21 cellular contexts compared by ENCODE assay signal in the genomic region with DNA sequence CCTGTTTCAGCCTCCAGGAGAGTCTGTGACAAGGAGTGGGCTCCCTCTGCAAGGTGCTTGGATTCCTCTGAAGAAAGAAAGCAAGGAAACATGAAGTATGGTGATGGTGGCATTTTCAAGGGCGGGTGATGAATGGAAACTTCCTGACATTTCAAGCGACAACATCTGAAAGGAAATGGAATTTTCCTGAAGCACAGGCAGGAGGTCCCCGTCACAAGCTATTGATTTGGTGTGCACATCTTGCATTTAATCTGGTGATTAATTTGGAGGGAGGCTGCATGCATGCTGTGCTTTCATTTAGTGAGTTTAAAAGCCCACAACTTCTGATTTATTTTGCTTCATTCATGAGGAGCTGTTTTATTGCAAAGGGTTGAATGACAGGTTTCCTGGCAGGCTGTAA.
DNase-seq lines count a peak whose midpoint lies in the region; ATAC-seq and TF ChIP-seq lines count a peak whose summit lies in the region.
"Had no signal": no experiment of that assay in that cellular context is flagged by ENCODE, and none has a peak within 500 bp of the region (broad histone marks: within the 10 kb centered on the region; RNA-seq: fewer than 3 reads in every experiment).

No MANE protein-coding gene starts in this region.

- H3K9me3 Mint-ChIP-seq in activated naive CD8-positive, alpha-beta T cell treated with anti-CD3 and anti-CD28 coated beads, Interleukin-2, amount 50 U/mL, for 24 hours, result no peaks in the 10 kb centered on the region
- no peaks in the 10 kb centered on the region for H3K9me3 Mint-ChIP-seq in activated naive CD8-positive, alpha-beta T cell treated with anti-CD3 and anti-CD28 coated beads for 36 hours
- peaks cover 3% of the 10 kb centered on the region for H3K9me3 Mint-ChIP-seq in nephron
- H3K9me3 Mint-ChIP-seq: CD8-positive, alpha-beta T cell had no signal

- H3K36me3 ChIP-seq in esophagus muscularis mucosa, result no peaks in the 10 kb centered on the region
- H3K36me3 ChIP-seq: BE2C had no signal

- peaks cover 0 to 6% (median 3%) of the 10 kb centered on the region in 4 donors for H3K4me1 ChIP-seq in esophagus muscularis mucosa
- H3K4me1 ChIP-seq: BE2C had no signal

- H3K4me3 Mint-ChIP-seq in activated naive CD8-positive, alpha-beta T cell treated with anti-CD3 and anti-CD28 coated beads, Interleukin-2, amount 50 U/mL, for 24 hours, result no peak overlapping the region
- no peak overlapping the region for H3K4me3 Mint-ChIP-seq in activated naive CD8-positive, alpha-beta T cell treated with anti-CD3 and anti-CD28 coated beads for 36 hours
- H3K4me3 Mint-ChIP-seq in nephron, result no peak overlapping the region
- H3K4me3 Mint-ChIP-seq: CD8-positive, alpha-beta T cell had no signal

- peaks cover 11% of the 10 kb centered on the region for H3K4me1 Mint-ChIP-seq in activated naive CD8-positive, alpha-beta T cell treated with anti-CD3 and anti-CD28 coated beads, Interleukin-2, amount 50 U/mL, for 24 hours
- H3K4me1 Mint-ChIP-seq in activated naive CD8-positive, alpha-beta T cell treated with anti-CD3 and anti-CD28 coated beads for 36 hours, result peaks cover 9% of the 10 kb centered on the region
- H3K4me1 Mint-ChIP-seq in nephron, result peaks cover 6% of the 10 kb centered on the region

- no peak overlapping the region for H3K27ac ChIP-seq in esophagus muscularis mucosa (replicated peaks in 1 of 4)
- no peak overlapping the region for H3K27ac ChIP-seq in coronary artery
- H3K27ac ChIP-seq: 22Rv1 had no signal

- no peak for DNase-seq in activated naive CD8-positive, alpha-beta T cell treated with anti-CD3 and anti-CD28 coated beads, Interleukin-2, amount 50 U/mL, for 24 hours
- no peak for DNase-seq in activated naive CD8-positive, alpha-beta T cell treated with anti-CD3 and anti-CD28 coated beads for 36 hours
- DNase-seq in esophagus muscularis mucosa (ENCODE audit: extremely low spot score) (peak; percentile 74), coronary artery (ENCODE audit: low spot score) (no peak), SW480 (ENCODE audit: low spot score) (no peak), cerebellum (ENCODE audit: low spot score) (no peak)
- DNase-seq: BE2C; CD8-positive, alpha-beta T cell; DMS79 treated with DMSO at 0.1 percent for 48 hours; MV-4-11; NCI-H1417; NCI-H187 treated with DMSO at 0.1 percent for 48 hours; NCI-H2171; NCI-H446; NK-92 treated with Interleukin-12 subunit alpha and Interleukin-12 subunit beta, amount 100 ng/mL, for 24 hours; SHP77 treated with DMSO at 0.1 percent for 48 hours had no signal

- no peak overlapping the region for H3K4me3 ChIP-seq in esophagus muscularis mucosa
- H3K4me3 ChIP-seq in coronary artery, result no peak overlapping the region
- H3K4me3 ChIP-seq: K562 had no signal

- H3K36me3 Mint-ChIP-seq in activated naive CD8-positive, alpha-beta T cell treated with anti-CD3 and anti-CD28 coated beads, Interleukin-2, amount 50 U/mL, for 24 hours (ENCODE audit: low read depth), result no peaks in the 10 kb centered on the region
- H3K36me3 Mint-ChIP-seq in activated naive CD8-positive, alpha-beta T cell treated with anti-CD3 and anti-CD28 coated beads for 36 hours, result no peaks in the 10 kb centered on the region
- no peaks in the 10 kb centered on the region for H3K36me3 Mint-ChIP-seq in nephron (ENCODE audit: low read depth)
- H3K36me3 Mint-ChIP-seq: CD8-positive, alpha-beta T cell had no signal

- 68% methylated on average over 3 of the region's 3 CpGs for WGBS in esophagus muscularis mucosa

- intact Hi-C loops in esophagus muscularis mucosa (cut with DNase I), result no loop called here

- no peak for ATAC-seq in activated naive CD8-positive, alpha-beta T cell treated with anti-CD3 and anti-CD28 coated beads, Interleukin-2, amount 50 U/mL, for 24 hours
- no peak for ATAC-seq in GM21737 (IDR thresholded peaks at IDR 0.05; ENCODE audit: unreplicated experiment)
- ATAC-seq: CD8-positive, alpha-beta T cell; HCT116; K562 had no signal

- TF ChIP-seq CTCF in esophagus muscularis mucosa (IDR thresholded peaks at IDR 0.05), result no peak
- TF ChIP-seq CTCF in nephron (IDR thresholded peaks at IDR 0.05; ENCODE audit: unreplicated experiment in 3 of 3), result no peak
- TF ChIP-seq CTCF in coronary artery (IDR thresholded peaks at IDR 0.05), result no peak

- TF ChIP-seq POLR2A in esophagus muscularis mucosa (IDR thresholded peaks at IDR 0.05; ENCODE audit: low read depth), result no peak

- H3K27me3 ChIP-seq in esophagus muscularis mucosa, result no peaks in the 10 kb centered on the region
- H3K27me3 ChIP-seq: BE2C had no signal

- TF ChIP-seq EP300 in esophagus muscularis mucosa (IDR thresholded peaks at IDR 0.05), result no peak

- peaks cover 3% of the 10 kb centered on the region for H3K27me3 Mint-ChIP-seq in activated naive CD8-positive, alpha-beta T cell treated with anti-CD3 and anti-CD28 coated beads, Interleukin-2, amount 50 U/mL, for 24 hours
- peaks cover 6% of the 10 kb centered on the region for H3K27me3 Mint-ChIP-seq in activated naive CD8-positive, alpha-beta T cell treated with anti-CD3 and anti-CD28 coated beads for 36 hours
- no peaks in the 10 kb centered on the region for H3K27me3 Mint-ChIP-seq in nephron (ENCODE audit: low read depth)

- H3K27ac Mint-ChIP-seq in activated naive CD8-positive, alpha-beta T cell treated with anti-CD3 and anti-CD28 coated beads, Interleukin-2, amount 50 U/mL, for 24 hours, result peak overlapping the region; percentile 11
- H3K27ac Mint-ChIP-seq in activated naive CD8-positive, alpha-beta T cell treated with anti-CD3 and anti-CD28 coated beads for 36 hours, result no peak overlapping the region
- peak overlapping the region; percentile 53 to 76 (median 69) for H3K27ac Mint-ChIP-seq in nephron
- H3K27ac Mint-ChIP-seq: CD8-positive, alpha-beta T cell had no signal

- no peaks in the 10 kb centered on the region for H3K9me3 ChIP-seq in esophagus muscularis mucosa
- H3K9me3 ChIP-seq: BE2C had no signal
